ENCODE assay signal across 1 cellular context in the genomic region with DNA sequence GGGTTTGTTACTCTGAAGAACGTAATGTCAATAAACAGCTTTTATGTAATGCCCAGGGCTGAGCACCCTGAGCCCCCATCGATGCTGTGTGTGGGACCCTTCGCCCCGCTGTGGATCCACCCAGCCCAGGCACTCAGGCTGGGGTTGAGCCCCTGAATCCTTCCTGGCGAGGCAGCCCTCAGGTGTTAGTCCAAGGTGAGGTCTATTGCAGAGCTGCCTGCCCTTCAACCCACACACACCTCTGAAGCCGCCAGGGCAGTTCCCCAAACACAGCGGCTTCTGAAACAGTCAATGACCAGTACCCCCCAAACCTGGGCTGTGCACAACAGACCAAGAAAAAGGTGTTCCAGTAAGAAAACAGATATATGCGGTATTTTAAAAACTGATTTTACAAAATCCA.
TF ChIP-seq lines count a peak whose summit lies in the region.

No MANE protein-coding gene starts in this region.

TF ChIP-seq in endothelial cell of umbilical vein, 7 proteins besides CTCF, POLR2A, EP300 and RAD21:
- TF ChIP-seq FOS (IDR thresholded peaks at IDR 0.05; ENCODE audit: borderline replicate concordance, insufficient read depth, low read length) (no peak), JUN (IDR thresholded peaks at IDR 0.05; ENCODE audit: borderline replicate concordance, insufficient read depth, insufficient read length, low read depth) (no peak), GATA2 (IDR thresholded peaks at IDR 0.05; ENCODE audit: insufficient read depth, insufficient read length, low read depth, low read length) (no peak), EZH2 (IDR thresholded peaks at IDR 0.05; ENCODE audit: borderline replicate concordance, low read depth, low read length, severe bottlenecking) (no peak), MYC (IDR thresholded peaks at IDR 0.05; ENCODE audit: low read depth, low read length) (no peak), POLR2AphosphoS5 (IDR thresholded peaks at IDR 0.05; ENCODE audit: insufficient read depth, low read depth, low read length) (no peak)
- TF ChIP-seq, protein P1, sequence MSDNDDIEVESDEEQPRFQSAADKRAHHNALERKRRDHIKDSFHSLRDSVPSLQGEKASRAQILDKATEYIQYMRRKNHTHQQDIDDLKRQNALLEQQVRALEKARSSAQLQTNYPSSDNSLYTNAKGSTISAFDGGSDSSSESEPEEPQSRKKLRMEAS (IDR thresholded peaks at IDR 0.05; ENCODE audit: insufficient read depth, insufficient read length) = no peak
